20 cellular contexts compared by ENCODE assay signal in the genomic region with DNA sequence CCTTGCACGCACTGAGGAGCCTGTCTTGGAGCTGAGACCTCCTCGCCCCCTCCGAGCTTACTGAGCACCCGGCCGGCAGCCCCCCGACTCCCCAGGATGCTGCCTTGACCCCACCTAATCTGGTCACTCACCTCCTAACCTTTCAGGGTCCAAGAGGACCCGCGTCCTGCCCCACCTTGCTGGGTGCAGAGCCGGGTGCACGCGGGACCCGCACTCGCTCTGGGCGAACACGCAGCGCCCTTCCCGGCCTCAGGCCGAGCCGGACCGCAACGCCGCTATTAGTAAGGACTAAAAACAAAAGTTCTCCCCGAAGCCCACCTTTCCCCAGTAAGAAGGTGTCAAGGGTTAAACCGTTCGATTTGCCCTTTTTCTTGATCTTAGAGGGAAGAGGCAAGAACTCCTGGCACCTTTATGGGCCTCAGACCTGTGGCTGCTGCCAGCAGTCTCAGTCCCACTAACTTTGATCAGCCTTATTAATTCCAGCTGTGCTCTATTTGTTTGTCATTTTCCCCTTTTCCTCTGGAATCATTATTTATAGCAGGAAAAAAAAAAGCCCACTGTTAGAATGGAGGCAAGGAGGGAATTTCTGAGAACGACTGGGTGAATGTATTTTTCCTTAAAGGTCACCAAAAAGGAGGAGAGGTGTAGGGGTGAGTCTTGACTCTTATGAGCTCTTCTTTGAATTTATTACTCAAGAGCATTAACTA. TPM values are rescaled to one million over a fixed set of nuclear protein-coding genes. Genes with fewer than 3 reads are reported as not detected.
A peak's percentile ranks its signal among the peaks of the same experiment; 100 is the strongest.
DNase-seq lines count a peak whose midpoint lies in the region; ATAC-seq and TF ChIP-seq lines count a peak whose summit lies in the region.
"Had no signal": no experiment of that assay in that cellular context is flagged by ENCODE, and none has a peak within 500 bp of the region (broad histone marks: within the 10 kb centered on the region; RNA-seq: fewer than 3 reads in every experiment).

No MANE protein-coding gene starts in this region.

- peak overlapping the region; percentile 84 for H3K27ac ChIP-seq in GM23248
- H3K27ac ChIP-seq: BLaER1, brain microvascular endothelial cell, left ventricle myocardium inferior, RWPE1, SK-N-MC, transverse colon, WERI-Rb-1 had no signal

- H3K79me2 ChIP-seq in GM23248 (ENCODE audit: insufficient read depth) = peaks cover 74% of the 10 kb centered on the region

- no peak overlapping the region for H3K4me3 Mint-ChIP-seq in MCF 10A (ENCODE audit: unreplicated experiment)

- H3K4me2 ChIP-seq in GM23248 (ENCODE audit: unreplicated experiment) = peak overlapping the region; percentile 97

- intact Hi-C loops in MCF 10A (cut with micrococcal nuclease) = loop anchor here (10.0 kb wide), 1 partner anchor 666 kb away; no protein-coding TSS in a partner anchor

- H3K27me3 Mint-ChIP-seq in MCF 10A (ENCODE audit: insufficient read depth, unreplicated experiment) = no peaks in the 10 kb centered on the region

- H3K9ac ChIP-seq in GM23248 = peak overlapping the region; percentile 92
- H3K9ac ChIP-seq: BLaER1 had no signal

- no peaks in the 10 kb centered on the region for H4K20me1 ChIP-seq in GM23248 (ENCODE audit: insufficient read depth)

- TF ChIP-seq CTCF in MCF 10A (IDR thresholded peaks at IDR 0.05; ENCODE audit: unreplicated experiment) = no peak

- WGBS in GM23248 (ENCODE audit: low coverage in 1 of 2, low lambda C conversion rate in 2 of 2, missing lambda C conversion rate in 2 of 2), 2 experiments = 15 to 25% methylated on average over 25 to 26 of the region's 26 CpGs

- in situ Hi-C loops in GM23248 (cut with MboI) = loop anchor here (25.0 kb wide), 1 partner anchor 979 kb away; no protein-coding TSS in a partner anchor

- ATAC-seq in HG03469 (IDR thresholded peaks at IDR 0.05; ENCODE audit: unreplicated experiment) = no peak
- ATAC-seq in GM18870 (IDR thresholded peaks at IDR 0.05; ENCODE audit: unreplicated experiment) = no peak

- no peaks in the 10 kb centered on the region for H3K9me2 ChIP-seq in GM23248 (ENCODE audit: insufficient read depth)

- peak; percentile 73 for DNase-seq in GM23248
- DNase-seq in MCF 10A (ENCODE audit: unreplicated experiment) = peak; percentile 22
- DNase-seq in islet precursor cell = peak; percentile 47
- DNase-seq in retina = peak; percentile 77
- DNase-seq in middle frontal gyrus (ENCODE audit: extremely low spot score, low spot score) = no peak
- no peak for DNase-seq in HPDE6-E6E7 (ENCODE audit: extremely low spot score)
- DNase-seq: brain microvascular endothelial cell, left ventricle myocardium inferior, NCI-H2081 treated with DMSO at 0.1 percent for 48 hours, NCI-H524, stomach, T-helper 2 cell, transverse colon had no signal

- peaks cover 5% of the 10 kb centered on the region; the same call in 1 of the 2 replicates for H3K36me3 ChIP-seq in GM23248 (ENCODE audit: low read depth)
- H3K36me3 ChIP-seq: brain microvascular endothelial cell, left ventricle myocardium inferior, stomach, transverse colon, WERI-Rb-1 had no signal

- no peaks in the 10 kb centered on the region for H3K9me3 ChIP-seq in GM23248 (ENCODE audit: low read depth)
- H3K9me3 ChIP-seq: BLaER1, transverse colon had no signal

- peaks cover 70% of the 10 kb centered on the region for H3K36me3 Mint-ChIP-seq in MCF 10A (ENCODE audit: insufficient read depth, unreplicated experiment)

- no peak overlapping the region for H3K27ac Mint-ChIP-seq in MCF 10A (ENCODE audit: low read depth, unreplicated experiment)
- H3K27ac Mint-ChIP-seq: endodermal cell had no signal

- peak overlapping the region; percentile 77 for H3K4me3 ChIP-seq in GM23248
- H3K4me3 ChIP-seq: BLaER1, left ventricle myocardium inferior, SK-N-MC had no signal

- H3K9me3 Mint-ChIP-seq in MCF 10A (ENCODE audit: unreplicated experiment) = no peaks in the 10 kb centered on the region
- H3K9me3 Mint-ChIP-seq: endodermal cell had no signal

- BruUV-seq in MCF 10A (replicated peaks; lab: Mats Ljungman, UMichigan) = no TSS peak

- POLR2A ChIA-PET in MCF 10A (lab: Yijun Ruan, JAX) = interaction anchor here (0.6 to 1.6 kb wide), 5 partner anchors 9 to 160 kb away, joined by 3 to 9 read pairs (median 4); no protein-coding TSS in a partner anchor

- CTCF ChIA-PET in MCF 10A (lab: Yijun Ruan, JAX) = interaction anchor here (0.6 to 1.6 kb wide), 2 partner anchors 87 to 162 kb away, joined by 3 to 4 read pairs; no protein-coding TSS in a partner anchor

- H2AFZ ChIP-seq in GM23248 = no peak overlapping the region

- peaks cover 58% of the 10 kb centered on the region for H3K4me1 ChIP-seq in GM23248 (ENCODE audit: insufficient read depth)

- peaks cover 22% of the 10 kb centered on the region; the same call in 1 of the 2 replicates for H3F3A ChIP-seq in GM23248 (ENCODE audit: insufficient read depth)

- H3K4me1 Mint-ChIP-seq in MCF 10A (ENCODE audit: insufficient read depth, unreplicated experiment) = peaks cover 26% of the 10 kb centered on the region

- H3K27me3 ChIP-seq in GM23248 (replicated peaks; ENCODE audit: insufficient read depth) = no peaks in the 10 kb centered on the region

RNA-seq across cellular contexts. Expression of gene IRX2, which starts 10.5 kb away (rescaled TPM):
- total RNA-seq in GM23248 (2014; rRNA removed; shearing (Covaris generic)) = 30.6 and 38.1 TPM in 2 replicates
- polyA plus RNA-seq in GM23248 (2016; fragmentation: Nextera tagmentation; extraction: Ambion mirVana) = 6.1 TPM in 2 replicates
- 35.4 and 43.4 TPM in 2 replicates for total RNA-seq in MCF 10A (2022)
- total RNA-seq: transverse colon had no signal

Comparison
In these comparisons a context has a peak if more than half of its experiments do, and no peak if none do; other contexts are left out.
1. DNase-seq: peak in GM23248 (single experiment), MCF 10A (single experiment), islet precursor cell (single experiment) and retina (single experiment); none in middle frontal gyrus (single experiment) and HPDE6-E6E7 (single experiment).